Comparison of ENCODE assay signal across 8 cellular contexts in the genomic region with DNA sequence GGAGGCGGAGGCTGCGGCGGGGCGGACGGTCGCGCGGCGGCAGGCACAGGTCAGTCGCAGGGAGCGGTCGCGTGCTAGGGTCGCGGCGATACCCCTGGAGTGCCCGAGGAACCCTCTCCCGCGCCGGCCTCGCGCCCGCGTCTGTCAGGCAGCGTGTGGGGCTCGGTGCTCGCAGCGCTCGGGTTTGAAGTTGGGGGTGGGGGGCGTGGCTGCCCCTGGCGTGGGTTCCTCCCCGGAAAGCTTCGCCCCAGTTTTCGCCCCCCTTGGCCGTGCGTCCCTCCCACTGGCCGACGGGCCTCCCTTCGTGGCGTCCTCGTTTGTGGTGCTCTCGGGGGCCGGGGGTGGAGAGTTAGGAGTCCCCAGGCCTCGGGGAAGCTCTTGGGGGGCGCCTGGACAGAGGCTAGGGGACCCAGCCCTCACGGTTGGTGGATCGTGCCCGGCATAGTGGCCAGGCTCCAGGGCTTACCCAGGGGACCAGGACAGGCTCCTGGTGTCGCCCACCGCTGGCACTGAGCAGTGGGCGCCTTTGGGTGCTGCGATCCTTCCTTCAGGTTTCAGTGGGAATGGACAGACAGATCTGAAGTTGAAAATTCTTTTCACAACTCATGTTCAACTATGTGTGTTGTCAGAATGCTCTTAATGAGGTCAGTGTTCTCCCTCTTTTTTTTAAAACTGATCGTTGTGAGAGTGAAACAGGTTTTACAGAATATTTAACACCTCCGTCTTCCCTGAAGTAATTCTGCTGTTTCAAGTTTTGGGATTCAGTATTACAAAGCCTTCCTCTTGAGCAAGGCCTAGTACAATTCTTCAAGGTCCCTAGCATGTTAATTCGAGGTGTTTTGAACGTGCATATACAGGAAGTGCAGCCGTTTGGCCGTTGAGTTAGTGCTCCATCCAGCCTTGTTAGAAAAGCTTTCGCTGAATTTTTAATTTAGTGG. TPM values are rescaled to one million over a fixed set of nuclear protein-coding genes. Genes with fewer than 3 reads are reported as not detected.
A peak's percentile ranks its signal among the peaks of the same experiment; 100 is the strongest.
DNase-seq lines count a peak whose midpoint lies in the region; ATAC-seq and TF ChIP-seq lines count a peak whose summit lies in the region.

No MANE protein-coding gene starts in this region.

- DNase-seq in DMS79 treated with DMSO at 0.1 percent for 48 hours (lab: John Stamatoyannopoulos, UW) (peak; percentile 32), GM20000 (ENCODE audit: low spot score) (peak; percentile 84), endodermal cell (no peak), nephron progenitor cell (no peak), tibial artery (peak in 1 of 2 donors; percentile 38)
- DNase-seq in activated CD4-positive, alpha-beta T cell treated with anti-CD3 and anti-CD28 coated beads, Interleukin-2, amount 10 ng/mL, durations not matched to agents 7 days and 5 days, result peak; percentile 67

- no peak for TF ChIP-seq CTCF in GM20000 (IDR thresholded peaks at IDR 0.05; ENCODE audit: extremely low read depth, missing control alignments)
- no peak for TF ChIP-seq CTCF in endodermal cell (conservative IDR thresholded peaks at IDR 0.05)
- TF ChIP-seq CTCF in nephron progenitor cell (IDR thresholded peaks at IDR 0.05), result no peak
- no peak for TF ChIP-seq CTCF in tibial artery (IDR thresholded peaks at IDR 0.05)

- H3K36me3 Mint-ChIP-seq in activated CD4-positive, alpha-beta T cell treated with anti-CD3 and anti-CD28 coated beads, Interleukin-2, amount 10 ng/mL, durations not matched to agents 7 days and 5 days (ENCODE audit: low read depth), result peaks cover 18% of the 10 kb centered on the region
- H3K36me3 Mint-ChIP-seq in endodermal cell (ENCODE audit: low read depth) (peaks cover 19% of the 10 kb centered on the region), nephron progenitor cell (ENCODE audit: low read depth) (peaks cover 27% of the 10 kb centered on the region)

- H3K4me1 ChIP-seq in endodermal cell (ENCODE audit: control insufficient read depth, insufficient read depth, low read length) (peaks cover 4% of the 10 kb centered on the region), tibial artery (peaks cover 0 to 24% (median 6%) of the 10 kb centered on the region in 4 donors)

- H3K27ac ChIP-seq in KOPT-K1 (ENCODE audit: low read depth, low read length, poor library complexity, severe bottlenecking) (peak overlapping the region; percentile 79), endodermal cell (ENCODE audit: low read depth, low read length) (peak overlapping the region; percentile 41), tibial artery (peak overlapping the region; percentile 94 to 97)

- H3K9me3 Mint-ChIP-seq in activated CD4-positive, alpha-beta T cell treated with anti-CD3 and anti-CD28 coated beads, Interleukin-2, amount 10 ng/mL, durations not matched to agents 7 days and 5 days, result no peaks in the 10 kb centered on the region
- H3K9me3 Mint-ChIP-seq in endodermal cell (no peaks in the 10 kb centered on the region), nephron progenitor cell (no peaks in the 10 kb centered on the region)

- no peaks in the 10 kb centered on the region for H3K9me3 ChIP-seq in KOPT-K1 (ENCODE audit: insufficient read depth, low read length, poor library complexity, severe bottlenecking)
- peaks cover 4% of the 10 kb centered on the region for H3K9me3 ChIP-seq in endodermal cell (ENCODE audit: control insufficient read depth, low read length)
- H3K9me3 ChIP-seq in tibial artery, result no peaks in the 10 kb centered on the region

- ATAC-seq in GM18868 (IDR thresholded peaks at IDR 0.05; ENCODE audit: unreplicated experiment), result no peak

- POLR2A ChIA-PET in activated CD4-positive, alpha-beta T cell treated with anti-CD3 and anti-CD28 coated beads, Interleukin-2, amount 10 ng/mL, durations not matched to agents 7 days and 5 days (lab: Charles Lee), result interaction anchor here (0.6 kb wide), 1 partner anchor 128 kb away, joined by 3 read pairs; no protein-coding TSS in a partner anchor

- peaks cover 28% of the 10 kb centered on the region for H3K36me3 ChIP-seq in KOPT-K1 (ENCODE audit: insufficient read depth, low read length)
- peaks cover 19% of the 10 kb centered on the region for H3K36me3 ChIP-seq in endodermal cell (ENCODE audit: control insufficient read depth, insufficient read depth, low read length)
- H3K36me3 ChIP-seq in tibial artery, result peaks cover 5 to 18% (median 5%) of the 10 kb centered on the region in 3 donors

- H3K4me3 ChIP-seq in endodermal cell (ENCODE audit: low read length) (peak overlapping the region; percentile 88), tibial artery (peak overlapping the region; percentile 91 to 97)

- peak overlapping the region; percentile 94 for H3K27ac Mint-ChIP-seq in activated CD4-positive, alpha-beta T cell treated with anti-CD3 and anti-CD28 coated beads, Interleukin-2, amount 10 ng/mL, durations not matched to agents 7 days and 5 days
- H3K27ac Mint-ChIP-seq in endodermal cell (peak overlapping the region; percentile 2), nephron progenitor cell (peak overlapping the region; percentile 41)

- CTCF ChIA-PET in activated CD4-positive, alpha-beta T cell treated with anti-CD3 and anti-CD28 coated beads, Interleukin-2, amount 10 ng/mL, durations not matched to agents 7 days and 5 days (lab: Charles Lee), result no interaction called here

- peaks cover 16% of the 10 kb centered on the region for H3K27me3 Mint-ChIP-seq in activated CD4-positive, alpha-beta T cell treated with anti-CD3 and anti-CD28 coated beads, Interleukin-2, amount 10 ng/mL, durations not matched to agents 7 days and 5 days
- H3K27me3 Mint-ChIP-seq in endodermal cell (ENCODE audit: insufficient read depth) (no peaks in the 10 kb centered on the region), nephron progenitor cell (ENCODE audit: low read depth, poor library complexity) (peaks cover 9% of the 10 kb centered on the region)

- WGBS in endodermal cell (ENCODE audit: insufficient coverage in 1 of 2, insufficient read length in 1 of 2), 2 experiments, result 2 to 9% methylated on average over 12 to 56 of the region's 59 CpGs

- H3K4me3 Mint-ChIP-seq in activated CD4-positive, alpha-beta T cell treated with anti-CD3 and anti-CD28 coated beads, Interleukin-2, amount 10 ng/mL, durations not matched to agents 7 days and 5 days, result peak overlapping the region; percentile 90
- H3K4me3 Mint-ChIP-seq in endodermal cell, result peak overlapping the region; percentile 79
- H3K4me3 Mint-ChIP-seq in nephron progenitor cell, result peak overlapping the region; percentile 89

- intact Hi-C loops in tibial artery (cut with DNase I; ENCODE audit: low total_unique reads), result loop anchor here (2.0 kb wide), 1 partner anchor 141 kb away; the partner anchor contains the start of gene TWSG1

- H3K9ac ChIP-seq in endodermal cell (ENCODE audit: extremely low read depth, low read length, poor library complexity, severe bottlenecking), result peak overlapping the region; percentile 42

- peaks cover 24% of the 10 kb centered on the region for H3K4me1 Mint-ChIP-seq in activated CD4-positive, alpha-beta T cell treated with anti-CD3 and anti-CD28 coated beads, Interleukin-2, amount 10 ng/mL, durations not matched to agents 7 days and 5 days
- H3K4me1 Mint-ChIP-seq in endodermal cell (peaks cover 21% of the 10 kb centered on the region), nephron progenitor cell (peaks cover 27% of the 10 kb centered on the region)

- H3K27me3 ChIP-seq in endodermal cell (ENCODE audit: control insufficient read depth, insufficient read depth, low read length, poor library complexity, severe bottlenecking) (no peaks in the 10 kb centered on the region), tibial artery (no peaks in the 10 kb centered on the region)

RNA-seq across cellular contexts. Expression of gene RALBP1, which starts 0.6 kb away (rescaled TPM):
- 10 to 100 TPM; 47.3 to 48.4 TPM for total RNA-seq in activated CD4-positive, alpha-beta T cell treated with anti-CD3 and anti-CD28 coated beads, Interleukin-2, amount 10 ng/mL, durations not matched to agents 7 days and 5 days
- total RNA-seq in endodermal cell, result 10 to 100 TPM; 60.5 to 64.9 TPM
- polyA plus RNA-seq in endodermal cell (2013, experiment 1 of 2), result 44.6 TPM
- polyA plus RNA-seq in endodermal cell (2013, experiment 2 of 2), result 46.1 TPM

Comparison
In these comparisons a context has a peak if more than half of its experiments do, and no peak if none do; other contexts are left out.
1. DNase-seq: peak in DMS79 treated with DMSO at 0.1 percent for 48 hours (single experiment), GM20000 (single experiment) and activated CD4-positive, alpha-beta T cell treated with anti-CD3 and anti-CD28 coated beads, Interleukin-2, amount 10 ng/mL, durations not matched to agents 7 days and 5 days (single experiment); none in endodermal cell (single experiment) and nephron progenitor cell (single experiment).
2. H3K27ac ChIP-seq: peak in every context shown above with its lines; median percentile 96 in tibial artery; 79 in KOPT-K1; 41 in endodermal cell.
3. H3K27ac Mint-ChIP-seq: peak in every context shown above with its lines; median percentile 94 in activated CD4-positive, alpha-beta T cell treated with anti-CD3 and anti-CD28 coated beads, Interleukin-2, amount 10 ng/mL, durations not matched to agents 7 days and 5 days; 41 in nephron progenitor cell; 2 in endodermal cell.
4. Peak in every context shown above with its lines, with median percentiles within 50 percentile points of each other: H3K4me3 Mint-ChIP-seq.